21 cellular contexts compared by ENCODE assay signal in genomic region chr1:27355683-27356082, GRCh38. TPM values are rescaled to one million over a fixed set of nuclear protein-coding genes. Genes with fewer than 3 reads are reported as not detected.
DNase-seq lines count a peak whose midpoint lies in the region; ATAC-seq lines count a peak whose summit lies in the region.
"Had no signal": no experiment of that assay in that cellular context is flagged by ENCODE, and none has a peak within 500 bp of the region (broad histone marks: within the 10 kb centered on the region; RNA-seq: fewer than 3 reads in every experiment).

No MANE protein-coding gene starts in this region.

- POLR2A ChIA-PET in activated CD4-positive, alpha-beta memory T cell treated with anti-CD3 and anti-CD28 coated beads, Interleukin-2, amount 10 ng/mL, durations not matched to agents 7 days and 5 days (lab: Charles Lee): interaction anchor here (1.1 to 9.1 kb wide), 6 partner anchors 10 to 41 kb away, joined by 3 to 93 read pairs (median 8); partner anchors contain the start of genes MAP3K6 and SYTL1

- peaks cover 20% of the 10 kb centered on the region for H3K4me1 Mint-ChIP-seq in T-helper 2 cell treated with Interferon-gamma antibody and Interleukin-4, amounts not matched to agents 5 μg/mL and 100 μg/mL, for 36 hours (ENCODE audit: low read depth)
- H3K4me1 Mint-ChIP-seq in activated CD4-positive, alpha-beta memory T cell treated with anti-CD3 and anti-CD28 coated beads, Interleukin-2, amount 10 ng/mL, durations not matched to agents 7 days and 5 days: peaks cover 49% of the 10 kb centered on the region
- peaks cover 27 to 49% (median 27%) of the 10 kb centered on the region in 3 donors for H3K4me1 Mint-ChIP-seq in naive B cell

- peaks cover 2% of the 10 kb centered on the region for H3K36me3 Mint-ChIP-seq in T-helper 2 cell treated with Interferon-gamma antibody and Interleukin-4, amounts not matched to agents 5 μg/mL and 100 μg/mL, for 36 hours (ENCODE audit: low read depth)
- H3K36me3 Mint-ChIP-seq in activated CD4-positive, alpha-beta memory T cell treated with anti-CD3 and anti-CD28 coated beads, Interleukin-2, amount 10 ng/mL, durations not matched to agents 7 days and 5 days (ENCODE audit: low read depth): peaks cover 5% of the 10 kb centered on the region
- H3K36me3 Mint-ChIP-seq in naive B cell: no peaks in the 10 kb centered on the region

- CTCF ChIA-PET in activated CD4-positive, alpha-beta memory T cell treated with anti-CD3 and anti-CD28 coated beads, Interleukin-2, amount 10 ng/mL, durations not matched to agents 7 days and 5 days (lab: Charles Lee): interaction anchor here (1.0 to 2.1 kb wide), 6 partner anchors 10 to 316 kb away, joined by 3 to 21 read pairs (median 5); partner anchors contain the start of gene IFI6

- no peaks in the 10 kb centered on the region for H3K27me3 Mint-ChIP-seq in T-helper 2 cell treated with Interferon-gamma antibody and Interleukin-4, amounts not matched to agents 5 μg/mL and 100 μg/mL, for 36 hours (ENCODE audit: low read depth)
- H3K27me3 Mint-ChIP-seq in activated CD4-positive, alpha-beta memory T cell treated with anti-CD3 and anti-CD28 coated beads, Interleukin-2, amount 10 ng/mL, durations not matched to agents 7 days and 5 days: peaks cover 8% of the 10 kb centered on the region
- no peaks in the 10 kb centered on the region for H3K27me3 Mint-ChIP-seq in naive B cell

- peak overlapping the region; percentile 14 for H3K4me3 Mint-ChIP-seq in T-helper 2 cell treated with Interferon-gamma antibody and Interleukin-4, amounts not matched to agents 5 μg/mL and 100 μg/mL, for 36 hours
- H3K4me3 Mint-ChIP-seq in activated CD4-positive, alpha-beta memory T cell treated with anti-CD3 and anti-CD28 coated beads, Interleukin-2, amount 10 ng/mL, durations not matched to agents 7 days and 5 days: peak overlapping the region; percentile 66
- H3K4me3 Mint-ChIP-seq in naive B cell: peak overlapping the region in 6 of 8 donors; percentile 8 to 70 (median 29)
- H3K4me3 Mint-ChIP-seq: H9 had no signal

- DNase-seq in T-helper 2 cell treated with Interferon-gamma antibody and Interleukin-4, amounts not matched to agents 5 μg/mL and 100 μg/mL, for 36 hours (ENCODE audit: low spot score): no peak
- DNase-seq in T-helper 2 cell (no peak), naive B cell (no peak), NCI-H526 treated with DMSO at 0.1 percent for 48 hours (lab: John Stamatoyannopoulos, UW) (no peak)
- no peak for DNase-seq in activated CD4-positive, alpha-beta memory T cell treated with anti-CD3 and anti-CD28 coated beads, Interleukin-2, amount 10 ng/mL, durations not matched to agents 7 days and 5 days
- DNase-seq: activated CD8-positive, alpha-beta memory T cell treated with anti-CD3 and anti-CD28 coated beads for 24 hours; brain microvascular endothelial cell; EL; H9; left cardiac atrium; mesenchymal stem cell; MV-4-11; NCI-H1694 treated with DMSO at 0.1 percent for 48 hours; NCI-H748 treated with DMSO at 0.1 percent for 48 hours; PC-9; right cardiac atrium; SIG-M5 had no signal

- H3K9me3 Mint-ChIP-seq in T-helper 2 cell treated with Interferon-gamma antibody and Interleukin-4, amounts not matched to agents 5 μg/mL and 100 μg/mL, for 36 hours: no peaks in the 10 kb centered on the region
- no peaks in the 10 kb centered on the region for H3K9me3 Mint-ChIP-seq in activated CD4-positive, alpha-beta memory T cell treated with anti-CD3 and anti-CD28 coated beads, Interleukin-2, amount 10 ng/mL, durations not matched to agents 7 days and 5 days
- H3K9me3 Mint-ChIP-seq in naive B cell: no peaks in the 10 kb centered on the region
- H3K9me3 Mint-ChIP-seq: activated T-cell treated with anti-CD3 and anti-CD28 coated beads, Interleukin-2, amount 50 U/mL, for 72 hours; H9 had no signal

- ATAC-seq in naive B cell (ENCODE audit: low read depth in 2 of 2) (no peak), GM19035 (IDR thresholded peaks at IDR 0.05; ENCODE audit: unreplicated experiment) (no peak)
- ATAC-seq: left cardiac atrium, pancreas, right cardiac atrium had no signal

- peak overlapping the region; percentile 31 for H3K27ac Mint-ChIP-seq in T-helper 2 cell treated with Interferon-gamma antibody and Interleukin-4, amounts not matched to agents 5 μg/mL and 100 μg/mL, for 36 hours
- peak overlapping the region; percentile 92 for H3K27ac Mint-ChIP-seq in activated CD4-positive, alpha-beta memory T cell treated with anti-CD3 and anti-CD28 coated beads, Interleukin-2, amount 10 ng/mL, durations not matched to agents 7 days and 5 days
- H3K27ac Mint-ChIP-seq in naive B cell: peak overlapping the region in 2 of 6 donors; percentile 86 to 94
- H3K27ac Mint-ChIP-seq: H9 had no signal

RNA-seq across cellular contexts. Expression of gene MAP3K6, which starts 11.1 kb away (rescaled TPM):
- total RNA-seq in activated CD4-positive, alpha-beta memory T cell treated with anti-CD3 and anti-CD28 coated beads, Interleukin-2, amount 10 ng/mL, durations not matched to agents 7 days and 5 days: 10 to 100 TPM; 10.5 to 11.1 TPM
- 1 to 10 TPM in 4 of 6 donors, under 1 TPM in 1, not detected in 1; 0.80 to 2.7 (median 2.0) TPM for polyA plus RNA-seq in naive B cell (ENCODE audit: low read depth in 6 of 6)

RNA-seq across cellular contexts. Expression of gene SYTL1, which starts 13.9 kb away (rescaled TPM):
- 100 to 1,000 TPM; 124 to 136 TPM for total RNA-seq in activated CD4-positive, alpha-beta memory T cell treated with anti-CD3 and anti-CD28 coated beads, Interleukin-2, amount 10 ng/mL, durations not matched to agents 7 days and 5 days
- 100 to 1,000 TPM in 1 of 6 donors, 10 to 100 TPM in 5; 63.3 to 110 (median 79.9) TPM for polyA plus RNA-seq in naive B cell (ENCODE audit: low read depth in 6 of 6)

RNA-seq across cellular contexts. Expression of gene FCN3, which starts 18.9 kb away (rescaled TPM):
- not detected for total RNA-seq in activated CD4-positive, alpha-beta memory T cell treated with anti-CD3 and anti-CD28 coated beads, Interleukin-2, amount 10 ng/mL, durations not matched to agents 7 days and 5 days
- polyA plus RNA-seq in naive B cell (ENCODE audit: low read depth in 6 of 6): not detected
- total RNA-seq: activated T-cell treated with anti-CD3 and anti-CD28 coated beads, Interleukin-2, amount 50 U/mL, for 72 hours; HT-29; PC-9 had no signal

RNA-seq across cellular contexts. Expression of gene CD164L2, which starts 27.4 kb away (rescaled TPM):
- not detected for total RNA-seq in activated CD4-positive, alpha-beta memory T cell treated with anti-CD3 and anti-CD28 coated beads, Interleukin-2, amount 10 ng/mL, durations not matched to agents 7 days and 5 days
- not detected for polyA plus RNA-seq in naive B cell (ENCODE audit: low read depth in 6 of 6)
- total RNA-seq: activated T-cell treated with anti-CD3 and anti-CD28 coated beads, Interleukin-2, amount 50 U/mL, for 72 hours; HT-29; left cardiac atrium; right cardiac atrium had no signal
- polyA plus RNA-seq: right cardiac atrium had no signal

RNA-seq across cellular contexts. Expression of gene TMEM222, which starts 33.7 kb away (rescaled TPM):
- 10 to 100 TPM; 33.7 to 35.7 TPM for total RNA-seq in activated CD4-positive, alpha-beta memory T cell treated with anti-CD3 and anti-CD28 coated beads, Interleukin-2, amount 10 ng/mL, durations not matched to agents 7 days and 5 days
- 10 to 100 TPM; 59.7 to 80.2 (median 74.2) TPM for polyA plus RNA-seq in naive B cell (ENCODE audit: low read depth in 6 of 6)

Comparison
In these comparisons a context has a peak if more than half of its experiments do, and no peak if none do; other contexts are left out.
1. H3K4me3 Mint-ChIP-seq: peak in every context shown above with its lines; median percentile 66 in activated CD4-positive, alpha-beta memory T cell treated with anti-CD3 and anti-CD28 coated beads, Interleukin-2, amount 10 ng/mL, durations not matched to agents 7 days and 5 days; 29 in naive B cell; 14 in T-helper 2 cell treated with Interferon-gamma antibody and Interleukin-4, amounts not matched to agents 5 μg/mL and 100 μg/mL, for 36 hours.